ENCODE assay signal across 8 cellular contexts in genomic region chr2:1183300-1183699, GRCh38.
"Had no signal": no experiment of that assay in that cellular context is flagged by ENCODE, and none has a peak within 500 bp of the region (broad histone marks: within the 10 kb centered on the region; RNA-seq: fewer than 3 reads in every experiment).

No MANE protein-coding gene starts in this region.

- H3K4me1 ChIP-seq: HAP-1 had no signal

- H3K9ac ChIP-seq: GM23248 had no signal

- H3K27ac Mint-ChIP-seq: IgD-negative memory B cell had no signal

- H3K36me3 ChIP-seq: HAP-1 had no signal

- H3K4me3 ChIP-seq: GM23248, HAP-1 had no signal

- H3K27ac ChIP-seq: GM23248, HL-60 had no signal

- H3K4me3 Mint-ChIP-seq: IgD-negative memory B cell had no signal

- H3K36me3 Mint-ChIP-seq: IgD-negative memory B cell had no signal

- DNase-seq: GM23248, GOT3, H7, KG1 had no signal

- H3K9me3 ChIP-seq: HAP-1 had no signal

- H3K27me3 Mint-ChIP-seq: IgD-negative memory B cell had no signal

- H3K4me1 Mint-ChIP-seq: IgD-negative memory B cell had no signal

- H2AFZ ChIP-seq: GM23248 had no signal

- ATAC-seq: HepG2 had no signal
